In the genomic region with DNA sequence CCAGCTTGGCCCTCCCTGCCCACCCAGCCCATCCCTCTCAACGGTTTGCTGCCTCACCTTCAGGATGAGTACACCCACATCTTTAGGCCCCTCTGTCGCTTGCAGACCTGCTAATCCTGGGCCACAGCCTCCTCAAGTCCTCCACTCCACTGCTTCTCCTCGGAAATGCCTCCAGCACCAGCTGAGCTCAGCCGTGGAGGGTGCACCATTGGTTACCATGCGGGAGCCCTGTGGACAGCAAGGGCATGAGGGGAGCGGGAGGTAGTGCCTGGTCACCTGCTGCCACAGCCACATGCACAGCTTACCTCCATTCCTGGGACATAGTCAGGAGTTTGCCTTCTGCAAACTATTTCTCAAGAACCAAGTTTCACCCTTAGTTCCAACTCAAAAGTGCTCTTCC, we compare ENCODE assay signal across 22 cellular contexts.
"Had no signal": no experiment of that assay in that cellular context is flagged by ENCODE, and none has a peak within 500 bp of the region (broad histone marks: within the 10 kb centered on the region; RNA-seq: fewer than 3 reads in every experiment).

No MANE protein-coding gene starts in this region.

- H3K4me3 ChIP-seq: esophagus muscularis mucosa, gastroesophageal sphincter, heart left ventricle, hepatocyte, left ventricle myocardium inferior, lower lobe of right lung, prostate gland, right atrium auricular region, sigmoid colon, suprapubic skin, transverse colon, vagina had no signal

- DNase-seq: cerebellar nuclear complex; effector CD8-positive, alpha-beta T cell; foreskin keratinocyte; heart left ventricle; kidney glomerular epithelial cell; left colon; left ventricle myocardium inferior; lower lobe of right lung; natural killer cell; sigmoid colon; stimulated activated naive CD4-positive, alpha-beta T cell; stimulated activated naive CD8-positive, alpha-beta T cell treated with anti-CD3 and anti-CD28 coated beads, Interleukin-15, amount 100 ng/mL, for 72 hours; transverse colon had no signal

- H3K9me3 ChIP-seq: esophagus muscularis mucosa, gastroesophageal sphincter, left ventricle myocardium inferior, lower lobe of right lung, neutrophil, prostate gland, right atrium auricular region, sigmoid colon, suprapubic skin, transverse colon, vagina had no signal

- H3K36me3 ChIP-seq: esophagus muscularis mucosa, gastroesophageal sphincter, heart left ventricle, left ventricle myocardium inferior, lower lobe of right lung, neutrophil, prostate gland, right atrium auricular region, sigmoid colon, suprapubic skin, transverse colon, vagina had no signal

- H3K27me3 ChIP-seq: esophagus muscularis mucosa, gastroesophageal sphincter, heart left ventricle, hepatocyte, right atrium auricular region, sigmoid colon, suprapubic skin, transverse colon, vagina had no signal

- ATAC-seq: foreskin keratinocyte; gastroesophageal sphincter; heart left ventricle; left colon; lower lobe of right lung; natural killer cell; stimulated activated naive CD8-positive, alpha-beta T cell treated with anti-CD3 and anti-CD28 coated beads, Interleukin-15, amount 100 ng/mL, for 72 hours had no signal

- H3K27ac ChIP-seq: esophagus muscularis mucosa, foreskin keratinocyte, gastroesophageal sphincter, heart left ventricle, hepatocyte, left ventricle myocardium inferior, lower lobe of right lung, neutrophil, parathyroid adenoma, prostate gland, right atrium auricular region, sigmoid colon, suprapubic skin, transverse colon, vagina had no signal

- H3K4me1 ChIP-seq: foreskin keratinocyte, lower lobe of right lung, parathyroid adenoma, suprapubic skin had no signal
